In the genomic region with DNA sequence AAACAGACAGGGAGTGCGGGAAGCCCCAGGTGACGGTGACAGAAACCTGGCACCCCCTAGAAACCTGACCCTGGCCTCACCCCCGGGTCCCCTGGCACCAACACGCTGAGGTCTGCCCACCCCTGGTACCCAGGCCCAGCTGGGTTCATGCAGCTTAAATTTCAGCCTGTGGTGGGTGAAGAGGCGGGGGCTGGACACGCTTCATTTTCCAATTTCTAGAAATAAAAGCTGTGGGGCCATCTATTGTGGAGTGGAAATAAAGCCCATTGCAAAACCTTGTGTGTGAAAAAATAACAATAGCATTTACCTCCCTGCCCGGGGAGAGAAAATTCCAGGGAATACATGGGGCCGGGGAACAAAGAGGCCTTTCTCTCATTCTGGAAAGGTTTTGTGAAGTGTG, we compare ENCODE assay signal across 1 cellular context.
TF ChIP-seq lines count a peak whose summit lies in the region.

No MANE protein-coding gene starts in this region.

TF ChIP-seq in HepG2, 621 proteins besides CTCF, POLR2A, EP300 and RAD21:
- TF ChIP-seq ZNF484 (CRISPR knock-in tag; IDR thresholded peaks at IDR 0.05; ENCODE audit: borderline replicate concordance, low read depth) (no peak), SRF (IDR thresholded peaks at IDR 0.05; ENCODE audit: low read depth, low read length) (no peak), TRIM24 (CRISPR knock-in tag; IDR thresholded peaks at IDR 0.05) (no peak), MXD1 (CRISPR knock-in tag; IDR thresholded peaks at IDR 0.05) (no peak), SOX13 (IDR thresholded peaks at IDR 0.05) (0 out of 2 replicates have a peak, but pooled peaks have one; percentile 48), SOX13 (CRISPR knock-in tag; conservative IDR thresholded peaks at IDR 0.05 in 1 of 2, IDR thresholded peaks at IDR 0.05 in 1 of 2) (peak in 1 of 2 experiments; percentile 92; a peak in 2 of 4 replicates), ZNF724P (CRISPR knock-in tag; IDR thresholded peaks at IDR 0.05; ENCODE audit: borderline replicate concordance) (no peak), CEBPG (CRISPR knock-in tag; IDR thresholded peaks at IDR 0.05) (peak; percentile 26; the same call in 1 of the 2 replicates), LCORL (IDR thresholded peaks at IDR 0.05) (no peak), LCORL (CRISPR knock-in tag; IDR thresholded peaks at IDR 0.05) (no peak), MYNN (CRISPR knock-in tag; IDR thresholded peaks at IDR 0.05; ENCODE audit: low read depth) (no peak), SOX5 (CRISPR knock-in tag; IDR thresholded peaks at IDR 0.05; ENCODE audit: borderline replicate concordance) (peak; percentile 87; the same call in 1 of the 2 replicates), SNAI1 (CRISPR knock-in tag; IDR thresholded peaks at IDR 0.05; ENCODE audit: borderline replicate concordance) (no peak), EEA1 (CRISPR knock-in tag; IDR thresholded peaks at IDR 0.05; ENCODE audit: borderline replicate concordance) (no peak), BCL6 (CRISPR knock-in tag; IDR thresholded peaks at IDR 0.05) (peak; percentile 29; the same call in 1 of the 2 replicates), SOX6 (IDR thresholded peaks at IDR 0.05) (no peak), SOX6 (CRISPR knock-in tag; IDR thresholded peaks at IDR 0.05) (peak; percentile 73; the same call in 1 of the 2 replicates), ZNF572 (CRISPR knock-in tag; IDR thresholded peaks at IDR 0.05) (no peak), SIX4 (CRISPR knock-in tag; IDR thresholded peaks at IDR 0.05) (no peak), HNRNPL (IDR thresholded peaks at IDR 0.05; ENCODE audit: low read depth, low read length) (peak; percentile 76)
- TF ChIP-seq, protein P1, sequence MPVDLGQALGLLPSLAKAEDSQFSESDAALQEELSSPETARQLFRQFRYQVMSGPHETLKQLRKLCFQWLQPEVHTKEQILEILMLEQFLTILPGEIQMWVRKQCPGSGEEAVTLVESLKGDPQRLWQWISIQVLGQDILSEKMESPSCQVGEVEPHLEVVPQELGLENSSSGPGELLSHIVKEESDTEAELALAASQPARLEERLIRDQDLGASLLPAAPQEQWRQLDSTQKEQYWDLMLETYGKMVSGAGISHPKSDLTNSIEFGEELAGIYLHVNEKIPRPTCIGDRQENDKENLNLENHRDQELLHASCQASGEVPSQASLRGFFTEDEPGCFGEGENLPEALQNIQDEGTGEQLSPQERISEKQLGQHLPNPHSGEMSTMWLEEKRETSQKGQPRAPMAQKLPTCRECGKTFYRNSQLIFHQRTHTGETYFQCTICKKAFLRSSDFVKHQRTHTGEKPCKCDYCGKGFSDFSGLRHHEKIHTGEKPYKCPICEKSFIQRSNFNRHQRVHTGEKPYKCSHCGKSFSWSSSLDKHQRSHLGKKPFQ (CRISPR knock-in tag; IDR thresholded peaks at IDR 0.05; ENCODE audit: insufficient replicate concordance) = no peak
- TF ChIP-seq, protein P2, sequence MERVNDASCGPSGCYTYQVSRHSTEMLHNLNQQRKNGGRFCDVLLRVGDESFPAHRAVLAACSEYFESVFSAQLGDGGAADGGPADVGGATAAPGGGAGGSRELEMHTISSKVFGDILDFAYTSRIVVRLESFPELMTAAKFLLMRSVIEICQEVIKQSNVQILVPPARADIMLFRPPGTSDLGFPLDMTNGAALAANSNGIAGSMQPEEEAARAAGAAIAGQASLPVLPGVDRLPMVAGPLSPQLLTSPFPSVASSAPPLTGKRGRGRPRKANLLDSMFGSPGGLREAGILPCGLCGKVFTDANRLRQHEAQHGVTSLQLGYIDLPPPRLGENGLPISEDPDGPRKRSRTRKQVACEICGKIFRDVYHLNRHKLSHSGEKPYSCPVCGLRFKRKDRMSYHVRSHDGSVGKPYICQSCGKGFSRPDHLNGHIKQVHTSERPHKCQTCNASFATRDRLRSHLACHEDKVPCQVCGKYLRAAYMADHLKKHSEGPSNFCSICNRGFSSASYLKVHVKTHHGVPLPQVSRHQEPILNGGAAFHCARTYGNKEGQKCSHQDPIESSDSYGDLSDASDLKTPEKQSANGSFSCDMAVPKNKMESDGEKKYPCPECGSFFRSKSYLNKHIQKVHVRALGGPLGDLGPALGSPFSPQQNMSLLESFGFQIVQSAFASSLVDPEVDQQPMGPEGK (CRISPR knock-in tag; IDR thresholded peaks at IDR 0.05) = peak; percentile 50
- TF ChIP-seq, protein P3, sequence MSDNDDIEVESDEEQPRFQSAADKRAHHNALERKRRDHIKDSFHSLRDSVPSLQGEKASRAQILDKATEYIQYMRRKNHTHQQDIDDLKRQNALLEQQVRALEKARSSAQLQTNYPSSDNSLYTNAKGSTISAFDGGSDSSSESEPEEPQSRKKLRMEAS (IDR thresholded peaks at IDR 0.05) = 0 out of 2 replicates have a peak, but pooled peaks have one; percentile 18
- TF ChIP-seq, protein P4, sequence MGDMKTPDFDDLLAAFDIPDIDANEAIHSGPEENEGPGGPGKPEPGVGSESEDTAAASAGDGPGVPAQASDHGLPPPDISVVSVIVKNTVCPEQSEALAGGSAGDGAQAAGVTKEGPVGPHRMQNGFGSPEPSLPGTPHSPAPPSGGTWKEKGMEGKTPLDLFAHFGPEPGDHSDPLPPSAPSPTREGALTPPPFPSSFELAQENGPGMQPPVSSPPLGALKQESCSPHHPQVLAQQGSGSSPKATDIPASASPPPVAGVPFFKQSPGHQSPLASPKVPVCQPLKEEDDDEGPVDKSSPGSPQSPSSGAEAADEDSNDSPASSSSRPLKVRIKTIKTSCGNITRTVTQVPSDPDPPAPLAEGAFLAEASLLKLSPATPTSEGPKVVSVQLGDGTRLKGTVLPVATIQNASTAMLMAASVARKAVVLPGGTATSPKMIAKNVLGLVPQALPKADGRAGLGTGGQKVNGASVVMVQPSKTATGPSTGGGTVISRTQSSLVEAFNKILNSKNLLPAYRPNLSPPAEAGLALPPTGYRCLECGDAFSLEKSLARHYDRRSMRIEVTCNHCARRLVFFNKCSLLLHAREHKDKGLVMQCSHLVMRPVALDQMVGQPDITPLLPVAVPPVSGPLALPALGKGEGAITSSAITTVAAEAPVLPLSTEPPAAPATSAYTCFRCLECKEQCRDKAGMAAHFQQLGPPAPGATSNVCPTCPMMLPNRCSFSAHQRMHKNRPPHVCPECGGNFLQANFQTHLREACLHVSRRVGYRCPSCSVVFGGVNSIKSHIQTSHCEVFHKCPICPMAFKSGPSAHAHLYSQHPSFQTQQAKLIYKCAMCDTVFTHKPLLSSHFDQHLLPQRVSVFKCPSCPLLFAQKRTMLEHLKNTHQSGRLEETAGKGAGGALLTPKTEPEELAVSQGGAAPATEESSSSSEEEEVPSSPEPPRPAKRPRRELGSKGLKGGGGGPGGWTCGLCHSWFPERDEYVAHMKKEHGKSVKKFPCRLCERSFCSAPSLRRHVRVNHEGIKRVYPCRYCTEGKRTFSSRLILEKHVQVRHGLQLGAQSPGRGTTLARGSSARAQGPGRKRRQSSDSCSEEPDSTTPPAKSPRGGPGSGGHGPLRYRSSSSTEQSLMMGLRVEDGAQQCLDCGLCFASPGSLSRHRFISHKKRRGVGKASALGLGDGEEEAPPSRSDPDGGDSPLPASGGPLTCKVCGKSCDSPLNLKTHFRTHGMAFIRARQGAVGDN (CRISPR knock-in tag; IDR thresholded peaks at IDR 0.05) = peak; percentile 33; the same call in 1 of the 2 replicates
- TF ChIP-seq, protein P5, sequence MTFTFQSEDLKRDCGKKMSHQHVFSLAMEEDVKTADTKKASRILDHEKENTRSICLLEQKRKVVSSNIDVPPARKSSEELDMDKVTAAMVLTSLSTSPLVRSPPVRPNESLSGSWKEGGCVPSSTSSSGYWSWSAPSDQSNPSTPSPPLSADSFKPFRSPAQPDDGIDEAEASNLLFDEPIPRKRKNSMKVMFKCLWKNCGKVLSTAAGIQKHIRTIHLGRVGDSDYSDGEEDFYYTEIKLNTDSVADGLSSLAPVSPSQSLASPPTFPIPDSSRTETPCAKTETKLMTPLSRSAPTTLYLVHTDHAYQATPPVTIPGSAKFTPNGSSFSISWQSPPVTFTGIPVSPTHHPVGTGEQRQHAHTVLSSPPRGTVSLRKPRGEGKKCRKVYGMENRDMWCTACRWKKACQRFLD (CRISPR knock-in tag; IDR thresholded peaks at IDR 0.05; ENCODE audit: borderline replicate concordance) = no peak
